ENCODE assay signal across 9 cellular contexts in genomic region chr4:173181769-173182374, GRCh38. TPM values are rescaled to one million over a fixed set of nuclear protein-coding genes. Genes with fewer than 3 reads are reported as not detected.
DNase-seq lines count a peak whose midpoint lies in the region; ATAC-seq, FAIRE-seq and TF ChIP-seq lines count a peak whose summit lies in the region.
"Had no signal": no experiment of that assay in that cellular context is flagged by ENCODE, and none has a peak within 500 bp of the region (broad histone marks: within the 10 kb centered on the region; RNA-seq: fewer than 3 reads in every experiment).

No MANE protein-coding gene starts in this region.

- H3K36me3 ChIP-seq in breast epithelium: no peaks in the 10 kb centered on the region
- no peaks in the 10 kb centered on the region for H3K36me3 ChIP-seq in bronchial epithelial cell (ENCODE audit: control insufficient read depth, insufficient read depth, low read length)

- H3K4me3 ChIP-seq in breast epithelium: no peak overlapping the region
- no peak overlapping the region for H3K4me3 ChIP-seq in bronchial epithelial cell (ENCODE audit: low read depth, low read length)

- H3K9me3 Mint-ChIP-seq in MCF 10A (ENCODE audit: unreplicated experiment): no peaks in the 10 kb centered on the region

- no peaks in the 10 kb centered on the region for H3K36me3 Mint-ChIP-seq in MCF 10A (ENCODE audit: insufficient read depth, unreplicated experiment)

- H3K4me1 Mint-ChIP-seq in MCF 10A (ENCODE audit: insufficient read depth, unreplicated experiment): peaks cover 22% of the 10 kb centered on the region

- CTCF ChIA-PET in MCF 10A (lab: Yijun Ruan, JAX): interaction anchor here (0.5 to 2.1 kb wide), 4 partner anchors 11 to 154 kb away, joined by 3 to 14 read pairs (median 4); no protein-coding TSS in a partner anchor

- no peak for FAIRE-seq in bronchial epithelial cell (lab: Jason Lieb, UNC)
- no peak for FAIRE-seq in urothelium cell line (lab: Jason Lieb, UNC)

- TF ChIP-seq CTCF in MCF 10A (IDR thresholded peaks at IDR 0.05; ENCODE audit: unreplicated experiment) (no peak), breast epithelium (IDR thresholded peaks at IDR 0.05) (no peak), bronchial epithelial cell (IDR thresholded peaks at IDR 0.05; ENCODE audit: insufficient read depth, low read length, severe bottlenecking) (no peak)

- DNase-seq in MCF 10A (ENCODE audit: unreplicated experiment): peak; percentile 47
- DNase-seq in breast epithelium (ENCODE audit: low spot score in 2 of 2): no peak
- peak; percentile 88 for DNase-seq in bronchial epithelial cell (ENCODE audit: low read depth)
- peak; percentile 16 for DNase-seq in urothelium cell line (ENCODE audit: low spot score)
- no peak for DNase-seq in epidermal melanocyte (ENCODE audit: insufficient read length, low spot score)
- no peak for DNase-seq in iPS-NIHi7 (ENCODE audit: extremely low spot score)
- DNase-seq in medulla oblongata (ENCODE audit: extremely low spot score): no peak
- DNase-seq: Caco-2 had no signal

- peak; percentile 77 for ATAC-seq in HG03354 (IDR thresholded peaks at IDR 0.05; ENCODE audit: poor library complexity, severe bottlenecking, unreplicated experiment)

- H3K27me3 ChIP-seq in breast epithelium: no peaks in the 10 kb centered on the region
- no peaks in the 10 kb centered on the region for H3K27me3 ChIP-seq in bronchial epithelial cell (ENCODE audit: control insufficient read depth, insufficient read depth, low read length)

- H3K27ac Mint-ChIP-seq in MCF 10A (ENCODE audit: low read depth, unreplicated experiment): peak overlapping the region; percentile 31

- H3K27me3 Mint-ChIP-seq in MCF 10A (ENCODE audit: insufficient read depth, unreplicated experiment): no peaks in the 10 kb centered on the region

- POLR2A ChIA-PET in MCF 10A (lab: Yijun Ruan, JAX): interaction anchor here (0.6 to 3.0 kb wide), 19 partner anchors 8 to 1210 kb away, joined by 3 to 18 read pairs (median 3); partner anchors contain the start of genes GALNT7 and HMGB2

- BruUV-seq in MCF 10A (replicated peaks; lab: Mats Ljungman, UMichigan): no TSS peak

- no peak overlapping the region for H3K27ac ChIP-seq in breast epithelium

- no peaks in the 10 kb centered on the region for H3K9me3 ChIP-seq in breast epithelium
- H3K9me3 ChIP-seq: Caco-2 had no signal

- intact Hi-C loops in MCF 10A (cut with micrococcal nuclease) (loop anchor here (2.0 kb wide), 2 partner anchors 13 to 71 kb away; partner anchors contain the start of gene GALNT7), breast epithelium (cut with DNase I; ENCODE audit: low total_unique reads) (no loop called here)

- H3K4me3 Mint-ChIP-seq in MCF 10A (ENCODE audit: unreplicated experiment): no peak overlapping the region

- no peak for TF ChIP-seq POLR2A in breast epithelium (IDR thresholded peaks at IDR 0.05)

- no peaks in the 10 kb centered on the region for H3K4me1 ChIP-seq in breast epithelium
- H3K4me1 ChIP-seq: Caco-2 had no signal

RNA-seq across cellular contexts. Expression of gene GALNT7, which starts 13.3 kb away (rescaled TPM):
- total RNA-seq in MCF 10A (2022) (13.7 and 19.9 TPM in 2 replicates), breast epithelium (10 to 100 TPM; 10.7 to 67.2 (median 52.2) TPM), bronchial epithelial cell (24.7 and 37.1 TPM in 2 replicates)

Comparison
In these comparisons a context has a peak if more than half of its experiments do, and no peak if none do; other contexts are left out.
1. DNase-seq: peak in MCF 10A (single experiment), bronchial epithelial cell (single experiment) and urothelium cell line (single experiment); none in breast epithelium (0 of 2), epidermal melanocyte (single experiment), iPS-NIHi7 (single experiment) and medulla oblongata (single experiment).